In genomic region chr11:125062931-125063428, GRCh38 we compare ENCODE assay signal across 7 cellular contexts. TPM values are rescaled to one million over a fixed set of nuclear protein-coding genes. Genes with fewer than 3 reads are reported as not detected.
DNase-seq lines count a peak whose midpoint lies in the region; ATAC-seq and TF ChIP-seq lines count a peak whose summit lies in the region.

Gene SLC37A2 (plus strand): TSS chr11:125063305. CDS start chr11:125063368, 63 bp downstream.

- TF ChIP-seq POLR2A in esophagus squamous epithelium (IDR thresholded peaks at IDR 0.05): peak in 2 of 4 donors; percentile 47 to 71

- H3K27me3 Mint-ChIP-seq in stimulated activated naive CD8-positive, alpha-beta T cell treated with anti-CD3 and anti-CD28 coated beads, Interleukin-15, amount 100 ng/mL, for 72 hours: peaks cover 70% of the 10 kb centered on the region

- intact Hi-C loops in esophagus squamous epithelium (cut with DNase I): no loop called here

- no peak within 1 kb of the TSS for H3K9ac ChIP-seq in muscle layer of colon (ENCODE audit: low read length)

- H3K4me1 ChIP-seq in esophagus squamous epithelium (peaks cover 0 to 20% (median 7%) of the 10 kb centered on the region in 3 donors), muscle layer of colon (ENCODE audit: insufficient read depth, low read length) (peaks cover 6% of the 10 kb centered on the region)

- H3K27ac Mint-ChIP-seq in stimulated activated naive CD8-positive, alpha-beta T cell treated with anti-CD3 and anti-CD28 coated beads, Interleukin-15, amount 100 ng/mL, for 72 hours: peak within 1 kb of the TSS; percentile 59 to 61

- H3K27me3 ChIP-seq in MG63: no peaks in the 10 kb centered on the region
- peaks cover 0 to 11% (median 0%) of the 10 kb centered on the region in 4 donors for H3K27me3 ChIP-seq in esophagus squamous epithelium
- peaks cover 0 to 5% of the 10 kb centered on the region in 2 donors for H3K27me3 ChIP-seq in muscle layer of colon (ENCODE audit: control insufficient read depth in 1 of 2, insufficient read depth in 2 of 2, low read length in 2 of 2)

- ATAC-seq in GM18498 (IDR thresholded peaks at IDR 0.05; ENCODE audit: unreplicated experiment): peak; percentile 94
- peak; percentile 90 for ATAC-seq in stimulated activated naive CD8-positive, alpha-beta T cell treated with anti-CD3 and anti-CD28 coated beads, Interleukin-15, amount 100 ng/mL, for 72 hours

- H3K9me3 Mint-ChIP-seq in stimulated activated naive CD8-positive, alpha-beta T cell treated with anti-CD3 and anti-CD28 coated beads, Interleukin-15, amount 100 ng/mL, for 72 hours: no peaks in the 10 kb centered on the region

- H3K4me1 Mint-ChIP-seq in stimulated activated naive CD8-positive, alpha-beta T cell treated with anti-CD3 and anti-CD28 coated beads, Interleukin-15, amount 100 ng/mL, for 72 hours: peaks cover 24% of the 10 kb centered on the region

- no peaks in the 10 kb centered on the region for H3K36me3 ChIP-seq in MG63
- H3K36me3 ChIP-seq in esophagus squamous epithelium: no peaks in the 10 kb centered on the region
- H3K36me3 ChIP-seq in muscle layer of colon (ENCODE audit: insufficient read depth, low read length): no peaks in the 10 kb centered on the region

- H3K27ac ChIP-seq in esophagus squamous epithelium: peak within 1 kb of the TSS; percentile 68 to 87 (median 80)
- H3K27ac ChIP-seq in muscle layer of colon (ENCODE audit: low read depth, low read length): peak within 1 kb of the TSS; percentile 29

- H3K4me3 ChIP-seq in MG63: peak within 1 kb of the TSS; percentile 50
- H3K4me3 ChIP-seq in esophagus squamous epithelium: peak within 1 kb of the TSS; percentile 51 to 82 (median 66)
- peak within 1 kb of the TSS; percentile 63 to 70 for H3K4me3 ChIP-seq in muscle layer of colon (ENCODE audit: low read depth in 1 of 2, low read length in 2 of 2)

- DNase-seq in HCEC 1CT: peak; percentile 66
- DNase-seq in MG63: peak; percentile 73
- peak; percentile 5 to 11 for DNase-seq in activated CD8-positive, alpha-beta memory T cell treated with anti-CD3 and anti-CD28 coated beads for 1 hour (ENCODE audit: extremely low read depth in 1 of 2, low read depth in 1 of 2)
- no peak for DNase-seq in esophagus squamous epithelium (lab: John Stamatoyannopoulos, UW)
- peak; percentile 33 to 61 for DNase-seq in stimulated activated naive CD8-positive, alpha-beta T cell treated with anti-CD3 and anti-CD28 coated beads, Interleukin-15, amount 100 ng/mL, for 72 hours

- H3K4me3 Mint-ChIP-seq in stimulated activated naive CD8-positive, alpha-beta T cell treated with anti-CD3 and anti-CD28 coated beads, Interleukin-15, amount 100 ng/mL, for 72 hours: peak within 1 kb of the TSS; percentile 80 to 85

- 0% methylated on average over 6 of the region's 46 CpGs; no CpG with 5 or more reads in 1 of the 2 donors for WGBS in esophagus squamous epithelium, 2 donors

- no peaks in the 10 kb centered on the region for H3K9me3 ChIP-seq in MG63
- no peaks in the 10 kb centered on the region for H3K9me3 ChIP-seq in esophagus squamous epithelium
- H3K9me3 ChIP-seq in muscle layer of colon (ENCODE audit: low read length): no peaks in the 10 kb centered on the region

- peak in 3 of 6 experiments; percentile 10 to 28 (median 17) for TF ChIP-seq CTCF in esophagus squamous epithelium (IDR thresholded peaks at IDR 0.05)

RNA-seq across cellular contexts. Expression of gene SLC37A2, which starts in this region (rescaled TPM):
- 0.07 and 0.79 TPM in 2 replicates for total RNA-seq in MG63 (2014; rRNA removed; shearing (Covaris generic); ENCODE audit: low replicate concordance)
- total RNA-seq in esophagus squamous epithelium: 10 to 100 TPM; 24.9 to 44.4 (median 29.4) TPM

Comparison
In these comparisons a context has a peak if more than half of its experiments do, and no peak if none do; other contexts are left out.
1. RNA of gene SLC37A2 (total RNA-seq): 24.9 to 44.4 TPM in esophagus squamous epithelium; 0.07 to 0.79 TPM in MG63; every median in the first group is over 10 times any median in the second.
2. Peak in DNase-seq and H3K4me3 ChIP-seq in MG63; RNA of the gene not detected or under 1 TPM.
3. Peak in every context shown above with its lines, with median percentiles within 50 percentile points of each other: H3K4me3 ChIP-seq.